Comparison of ENCODE assay signal across 8 cellular contexts in the genomic region with DNA sequence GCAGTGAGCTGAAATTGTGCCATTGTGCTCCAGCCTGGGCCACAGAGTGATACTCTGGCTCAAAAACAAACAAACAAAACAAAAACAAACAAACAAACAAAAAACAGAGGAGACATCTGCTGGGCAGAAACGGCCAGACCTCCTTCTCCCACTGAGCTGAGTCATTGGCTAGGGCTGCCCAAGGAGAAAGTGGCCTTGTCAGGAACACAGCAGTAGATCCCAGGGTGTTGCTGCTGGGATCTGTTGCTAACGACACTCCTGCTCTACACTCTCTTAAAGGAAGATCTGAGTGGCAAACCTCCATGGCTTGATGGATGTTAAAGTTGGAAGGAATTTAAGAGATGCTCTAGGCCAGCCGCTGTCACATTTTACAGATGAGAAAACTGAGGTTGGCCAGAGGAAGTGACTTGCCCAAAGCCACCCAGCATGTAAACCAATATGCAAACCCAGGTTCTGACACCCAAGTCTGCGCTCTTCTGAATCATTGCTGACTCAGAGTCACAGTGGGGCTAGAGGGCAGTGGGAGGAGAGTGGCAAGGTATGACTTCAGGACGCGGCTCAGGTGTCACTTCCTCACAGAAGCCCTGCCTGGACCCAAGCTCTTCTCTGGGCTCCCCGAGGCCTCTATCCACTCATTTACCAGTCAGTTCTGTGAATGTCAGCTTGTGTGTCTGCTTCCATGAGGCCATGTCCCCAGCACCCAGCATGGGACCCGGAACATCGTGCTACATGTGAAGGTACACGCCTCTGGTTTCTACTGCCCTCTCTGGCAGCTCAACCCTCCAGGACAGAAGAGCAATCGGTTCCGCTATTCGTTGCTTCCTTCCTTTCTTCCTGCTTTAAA. TPM values are rescaled to one million over a fixed set of nuclear protein-coding genes. Genes with fewer than 3 reads are reported as not detected.
A peak's percentile ranks its signal among the peaks of the same experiment; 100 is the strongest.
DNase-seq lines count a peak whose midpoint lies in the region; ATAC-seq and TF ChIP-seq lines count a peak whose summit lies in the region.

No MANE protein-coding gene starts in this region.

- no peaks in the 10 kb centered on the region for H3K36me3 ChIP-seq in IMR-90 (ENCODE audit: control insufficient read depth, insufficient read depth, low read length)

- H3K36me3 Mint-ChIP-seq in glutamatergic neuron (ENCODE audit: unreplicated experiment): no peaks in the 10 kb centered on the region

- H3K4me1 Mint-ChIP-seq in glutamatergic neuron (ENCODE audit: low read depth, unreplicated experiment): peaks cover 19% of the 10 kb centered on the region

- no peaks in the 10 kb centered on the region; the same call in 1 of the 2 replicates for H3K27me3 ChIP-seq in IMR-90 (ENCODE audit: control insufficient read depth, insufficient read depth, low read length)

- no TSS peak for BruUV-seq in IMR-90 (replicated peaks; lab: Mats Ljungman, UMichigan)

- CTCF ChIA-PET in IMR-90 (lab: Yijun Ruan, JAX): interaction anchor here (0.5 kb wide), 1 partner anchor 181 kb away, joined by 5 read pairs; no protein-coding TSS in a partner anchor

- H2AFZ ChIP-seq in IMR-90 (replicated peaks; ENCODE audit: low read length, poor library complexity): peak overlapping the region; percentile 13

- no peak overlapping the region for H2AK9ac ChIP-seq in IMR-90 (replicated peaks; ENCODE audit: low read depth, low read length, poor library complexity)

- no peak overlapping the region for H3K9ac ChIP-seq in IMR-90 (ENCODE audit: low read depth, low read length)

- TF ChIP-seq CTCF in GM12864 (IDR thresholded peaks at IDR 0.05; ENCODE audit: low read depth, low read length, missing control alignments) (peak; percentile 36), IMR-90 (conservative IDR thresholded peaks at IDR 0.05; ENCODE audit: low read depth, low read length) (no peak), glutamatergic neuron (IDR thresholded peaks at IDR 0.05; ENCODE audit: partially characterized antibody, unreplicated experiment) (no peak)

- no peak overlapping the region for H3K4me3 Mint-ChIP-seq in glutamatergic neuron (ENCODE audit: unreplicated experiment)

- in situ Hi-C loops in IMR-90 (cut with MboI; ENCODE audit: low sequenced_read_pairs): loop anchor here (25.0 kb wide), 1 partner anchor 250 kb away; no protein-coding TSS in a partner anchor

- H2BK120ac ChIP-seq in IMR-90 (ENCODE audit: low read depth, low read length): no peak overlapping the region

- H3K27ac ChIP-seq in IMR-90 (ENCODE audit: insufficient read depth, low read length): no peak overlapping the region

- DNase-seq in GM12864 (ENCODE audit: low read depth): peak; percentile 83
- peak; percentile 41 for DNase-seq in IMR-90
- DNase-seq in activated CD8-positive, alpha-beta memory T cell treated with anti-CD3 and anti-CD28 coated beads, Interleukin-2, amount 50 U/mL, for 24 hours (ENCODE audit: extremely low read depth): peak; percentile 19
- peak; percentile 27 for DNase-seq in stimulated activated CD8-positive, alpha-beta memory T cell treated with anti-CD3 and anti-CD28 coated beads, Interleukin-12 subunit alpha, Interleukin-12 subunit beta, amount 100 ng/mL, for 1 hour (ENCODE audit: low read depth)
- DNase-seq in DMS 273 (lab: John Stamatoyannopoulos, UW; ENCODE audit: unreplicated experiment): no peak
- DNase-seq in glutamatergic neuron: no peak
- DNase-seq in ecto neural progenitor cell (ENCODE audit: low spot score): no peak

- peaks cover 10% of the 10 kb centered on the region for H3K27me3 Mint-ChIP-seq in glutamatergic neuron (ENCODE audit: unreplicated experiment)

- H4K91ac ChIP-seq in IMR-90 (ENCODE audit: insufficient read depth, low read depth, low read length): no peak overlapping the region

- no peaks in the 10 kb centered on the region for H3K79me1 ChIP-seq in IMR-90 (ENCODE audit: low read depth in 1 of 2, low read length in 2 of 2)

- H3K9me1 ChIP-seq in IMR-90 (ENCODE audit: insufficient read depth, low read length): no peaks in the 10 kb centered on the region

- H2BK15ac ChIP-seq in IMR-90 (ENCODE audit: low read depth, low read length): no peak overlapping the region

- TF ChIP-seq POLR2A in IMR-90 (IDR thresholded peaks at IDR 0.05; ENCODE audit: low read depth, low read length): no peak

- no peak overlapping the region for H4K8ac ChIP-seq in IMR-90 (ENCODE audit: low read depth in 2 of 2, low read length in 2 of 2)

- H2BK5ac ChIP-seq in IMR-90 (ENCODE audit: low read depth, low read length, poor library complexity, severe bottlenecking): no peak overlapping the region

- H3K9me3 ChIP-seq in IMR-90 (ENCODE audit: control insufficient read depth, insufficient read depth, low read length): no peaks in the 10 kb centered on the region

- ATAC-seq in GM21423 (IDR thresholded peaks at IDR 0.05; ENCODE audit: unreplicated experiment) (peak; percentile 87), IMR-90 (ENCODE audit: low read depth) (no peak)

- no peak overlapping the region for H2AK5ac ChIP-seq in IMR-90 (ENCODE audit: low read depth, low read length)

- H3K4me3 ChIP-seq in GM12864 (ENCODE audit: low read depth, low read length): peak overlapping the region; percentile 35
- H3K4me3 ChIP-seq in IMR-90 (ENCODE audit: insufficient read depth, low read depth, low read length): no peak overlapping the region

- no peak overlapping the region for H3K23ac ChIP-seq in IMR-90 (ENCODE audit: low read depth, low read length)

- no peaks in the 10 kb centered on the region for H4K20me1 ChIP-seq in IMR-90 (ENCODE audit: insufficient read depth, low read length)

- no peak overlapping the region for H3K18ac ChIP-seq in IMR-90 (ENCODE audit: low read depth, low read length)

- H3K4me1 ChIP-seq in IMR-90 (ENCODE audit: control insufficient read depth, insufficient read depth, low read length): peaks cover 8% of the 10 kb centered on the region; the same call in 1 of the 2 replicates

- intact Hi-C loops in IMR-90 (cut with micrococcal nuclease): no loop called here

- POLR2A ChIA-PET in IMR-90 (lab: Charles Lee; ENCODE audit: unreplicated experiment): interaction anchor here (0.6 to 0.7 kb wide), 2 partner anchors 42 to 1468 kb away, joined by 3 to 4 read pairs; no protein-coding TSS in a partner anchor

- no peak overlapping the region for H2BK20ac ChIP-seq in IMR-90 (ENCODE audit: low read depth, low read length)

- WGBS in IMR-90 (ENCODE audit: extremely low coverage in 2 of 2, insufficient read length in 1 of 2), 2 experiments: 83% methylated on average over 1 of the region's 13 CpGs; no CpG with 5 or more reads in 1 of the 2 experiments

- no peak overlapping the region for H3K14ac ChIP-seq in IMR-90 (replicated peaks; ENCODE audit: low read depth, low read length)

- H4K5ac ChIP-seq in IMR-90 (ENCODE audit: low read depth, low read length): no peak overlapping the region

- peaks cover 3% of the 10 kb centered on the region for H3K9me3 Mint-ChIP-seq in glutamatergic neuron (ENCODE audit: unreplicated experiment)

- H3K4ac ChIP-seq in IMR-90 (ENCODE audit: low read depth, low read length): no peak overlapping the region

- H3K4me2 ChIP-seq in IMR-90 (ENCODE audit: low read depth, low read length): no peak overlapping the region

- dilution Hi-C loops in IMR-90 (cut with HindIII; ENCODE audit: low sequenced_read_pairs, unreplicated experiment): no loop called here

- H3K27ac Mint-ChIP-seq in glutamatergic neuron (ENCODE audit: unreplicated experiment): no peak overlapping the region

- no peak for TF ChIP-seq RAD21 in IMR-90 (IDR thresholded peaks at IDR 0.05; ENCODE audit: low read length)

- no peak overlapping the region for H3K56ac ChIP-seq in IMR-90 (ENCODE audit: extremely low read depth, insufficient read depth, low read length)

TF ChIP-seq in IMR-90, 13 proteins besides CTCF, POLR2A, EP300 and RAD21:
- TF ChIP-seq RCOR1 (IDR thresholded peaks at IDR 0.05; ENCODE audit: insufficient replicate concordance, low read length) (peak; percentile 68), RFX5 (IDR thresholded peaks at IDR 0.05; ENCODE audit: low read depth, low read length) (no peak), MAZ (IDR thresholded peaks at IDR 0.05; ENCODE audit: borderline replicate concordance, low read depth, low read length) (no peak)

RNA-seq across cellular contexts. Expression of gene GDPD5, which starts 11.3 kb away (rescaled TPM):
- total RNA-seq in IMR-90 (2012; rRNA removed) (1.7 and 2.0 TPM in 2 replicates), glutamatergic neuron (ENCODE audit: unreplicated experiment) (147 TPM)
- 7.9 and 8.2 TPM in 2 replicates for polyA plus RNA-seq in IMR-90 (2012; rRNA removed)
- polyA plus RNA-seq in IMR-90 (2012; cell fraction: cytosol; rRNA removed): 4.1 and 7.5 TPM in 2 replicates
- polyA plus RNA-seq in IMR-90 (2012; cell fraction: nucleus; rRNA removed; ENCODE audit: low replicate concordance): 25.1 and 54.1 TPM in 2 replicates

RNA-seq across cellular contexts. Expression of gene SERPINH1, which starts 25.0 kb away (rescaled TPM):
- total RNA-seq in IMR-90 (2012; rRNA removed) (772 and 841 TPM in 2 replicates), glutamatergic neuron (ENCODE audit: unreplicated experiment) (35.0 TPM)
- 1,857 and 1,944 TPM in 2 replicates for polyA plus RNA-seq in IMR-90 (2012; rRNA removed)
- 823 and 2,639 TPM in 2 replicates for polyA plus RNA-seq in IMR-90 (2012; cell fraction: cytosol; rRNA removed)
- 597 and 1,651 TPM in 2 replicates for polyA plus RNA-seq in IMR-90 (2012; cell fraction: nucleus; rRNA removed; ENCODE audit: low replicate concordance)

Comparison
In these comparisons a context has a peak if more than half of its experiments do, and no peak if none do; other contexts are left out.
1. DNase-seq: peak in GM12864 (single experiment), IMR-90 (single experiment), activated CD8-positive, alpha-beta memory T cell treated with anti-CD3 and anti-CD28 coated beads, Interleukin-2, amount 50 U/mL, for 24 hours (single experiment) and stimulated activated CD8-positive, alpha-beta memory T cell treated with anti-CD3 and anti-CD28 coated beads, Interleukin-12 subunit alpha, Interleukin-12 subunit beta, amount 100 ng/mL, for 1 hour (single experiment); none in DMS 273 (single experiment), glutamatergic neuron (single experiment) and ecto neural progenitor cell (single experiment).
2. RNA of gene GDPD5, which starts 11.3 kb away (total RNA-seq): 147 TPM in glutamatergic neuron (single experiment); 1.7 to 2.0 TPM in IMR-90; every median in the first group is over 10 times any median in the second.
3. RNA of gene SERPINH1, which starts 25.0 kb away (total RNA-seq): 772 to 841 TPM in IMR-90; 35.0 TPM in glutamatergic neuron (single experiment); every median in the first group is over 10 times any median in the second.